8 cellular contexts compared by ENCODE assay signal in the genomic region with DNA sequence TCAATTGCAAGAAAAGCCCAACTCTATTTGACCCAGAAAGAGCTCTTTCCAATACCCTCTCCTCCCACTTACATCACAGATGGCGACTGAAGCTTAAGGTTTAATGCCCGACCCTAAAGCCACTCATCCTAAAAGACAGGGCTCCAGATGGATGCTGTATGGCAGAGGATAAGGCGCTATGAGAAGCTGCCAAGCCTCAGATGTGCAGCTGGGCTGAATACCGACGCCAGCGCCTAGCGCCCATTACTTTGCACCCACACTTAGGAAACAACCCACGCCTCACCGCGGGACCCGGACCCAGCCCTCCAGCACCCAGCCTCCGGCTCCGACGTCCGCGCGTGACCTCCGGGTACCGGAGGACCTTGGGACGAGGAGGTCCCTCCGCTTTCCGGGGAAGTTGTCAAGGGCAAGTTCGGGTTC. TPM values are rescaled to one million over a fixed set of nuclear protein-coding genes. Genes with fewer than 3 reads are reported as not detected.
A peak's percentile ranks its signal among the peaks of the same experiment; 100 is the strongest.
DNase-seq lines count a peak whose midpoint lies in the region; ATAC-seq and TF ChIP-seq lines count a peak whose summit lies in the region.

No MANE protein-coding gene starts in this region.

- H3K27me3 ChIP-seq in CD4-positive, alpha-beta T cell (ENCODE audit: control insufficient read depth, insufficient read depth, low read length): no peaks in the 10 kb centered on the region

- CTCF ChIA-PET in CD4-positive, alpha-beta T cell (lab: Charles Lee): interaction anchor here (0.7 to 2.2 kb wide), 8 partner anchors 16 to 488 kb away, joined by 3 to 8 read pairs (median 4); a partner anchor contains a TSS

- no peaks in the 10 kb centered on the region for H3K36me3 ChIP-seq in KOPT-K1 (ENCODE audit: insufficient read depth, low read length)

- peak overlapping the region; percentile 97 for H3K4me3 Mint-ChIP-seq in CD4-positive, alpha-beta T cell
- peak overlapping the region; percentile 94 to 99 for H3K4me3 Mint-ChIP-seq in stimulated activated naive CD8-positive, alpha-beta T cell treated with anti-CD3 and anti-CD28 coated beads, Interleukin-15, amount 100 ng/mL, for 72 hours

- peak overlapping the region; percentile 85 for H3K27ac ChIP-seq in CD4-positive, alpha-beta T cell (ENCODE audit: low read depth, low read length)
- H3K27ac ChIP-seq in KOPT-K1 (ENCODE audit: low read depth, low read length, poor library complexity, severe bottlenecking) (peak overlapping the region; percentile 74), angular gyrus (ENCODE audit: low read depth, low read length) (peak overlapping the region; percentile 88)

- peaks cover 66% of the 10 kb centered on the region for H3K4me1 Mint-ChIP-seq in CD4-positive, alpha-beta T cell (ENCODE audit: low read depth)
- H3K4me1 Mint-ChIP-seq in stimulated activated naive CD8-positive, alpha-beta T cell treated with anti-CD3 and anti-CD28 coated beads, Interleukin-15, amount 100 ng/mL, for 72 hours: peaks cover 57% of the 10 kb centered on the region

- no peak for TF ChIP-seq CTCF in CD4-positive, alpha-beta T cell (IDR thresholded peaks at IDR 0.05)

- H3K9me3 Mint-ChIP-seq in CD4-positive, alpha-beta T cell: no peaks in the 10 kb centered on the region
- no peaks in the 10 kb centered on the region for H3K9me3 Mint-ChIP-seq in stimulated activated naive CD8-positive, alpha-beta T cell treated with anti-CD3 and anti-CD28 coated beads, Interleukin-15, amount 100 ng/mL, for 72 hours

- H3K27ac Mint-ChIP-seq in CD4-positive, alpha-beta T cell: peak overlapping the region; percentile 98
- H3K27ac Mint-ChIP-seq in stimulated activated naive CD8-positive, alpha-beta T cell treated with anti-CD3 and anti-CD28 coated beads, Interleukin-15, amount 100 ng/mL, for 72 hours: peak overlapping the region; percentile 96 to 98

- H3K36me3 Mint-ChIP-seq in CD4-positive, alpha-beta T cell (ENCODE audit: low read depth): peaks cover 24% of the 10 kb centered on the region

- H3K27me3 Mint-ChIP-seq in CD4-positive, alpha-beta T cell: no peaks in the 10 kb centered on the region
- H3K27me3 Mint-ChIP-seq in stimulated activated naive CD8-positive, alpha-beta T cell treated with anti-CD3 and anti-CD28 coated beads, Interleukin-15, amount 100 ng/mL, for 72 hours: no peaks in the 10 kb centered on the region

- no peak for DNase-seq in CD4-positive, alpha-beta T cell
- DNase-seq in iPS-NIHi11 (ENCODE audit: low spot score): peak; percentile 33
- DNase-seq in stimulated activated naive CD8-positive, alpha-beta T cell treated with anti-CD3 and anti-CD28 coated beads, Interleukin-15, amount 100 ng/mL, for 72 hours: no peak
- DNase-seq in T-helper 9 cell: no peak
- no peak for DNase-seq in GOT3 (lab: John Stamatoyannopoulos, UW)

- POLR2A ChIA-PET in CD4-positive, alpha-beta T cell (lab: Charles Lee): interaction anchor here (0.5 to 3.8 kb wide), 29 partner anchors 11 to 1788 kb away, joined by 3 to 48 read pairs (median 5); a partner anchor contains a TSS

- ATAC-seq in CD4-positive, alpha-beta T cell (ENCODE audit: poor library complexity): peak; percentile 17
- ATAC-seq in GM19455 (IDR thresholded peaks at IDR 0.05; ENCODE audit: unreplicated experiment): peak; percentile 19
- ATAC-seq in stimulated activated naive CD8-positive, alpha-beta T cell treated with anti-CD3 and anti-CD28 coated beads, Interleukin-15, amount 100 ng/mL, for 72 hours: peak; percentile 41

- intact Hi-C loops in CD4-positive, alpha-beta T cell (cut with DNase I, micrococcal nuclease): loop anchor here (2.0 to 10.0 kb wide), 11 partner anchors 18 to 1564 kb away; a partner anchor contains a TSS

- H3K9me3 ChIP-seq in CD4-positive, alpha-beta T cell (ENCODE audit: control insufficient read depth, low read length): no peaks in the 10 kb centered on the region
- H3K9me3 ChIP-seq in KOPT-K1 (ENCODE audit: insufficient read depth, low read length, poor library complexity, severe bottlenecking): no peaks in the 10 kb centered on the region

RNA-seq across cellular contexts. Expression of a gene that starts 0.3 kb away (rescaled TPM):
- total RNA-seq in CD4-positive, alpha-beta T cell: 10 to 100 TPM; 32.5 to 35.6 TPM

RNA-seq across cellular contexts. Expression of a gene that starts 0.6 kb away (rescaled TPM):
- total RNA-seq in CD4-positive, alpha-beta T cell: 1 to 10 TPM; 4.2 to 5.6 TPM
